Comparison of ENCODE assay signal across 16 cellular contexts in genomic region chr10:51079766-51080165, GRCh38. TPM values are rescaled to one million over a fixed set of nuclear protein-coding genes. Genes with fewer than 3 reads are reported as not detected.
"Had no signal": no experiment of that assay in that cellular context is flagged by ENCODE, and none has a peak within 500 bp of the region (broad histone marks: within the 10 kb centered on the region; RNA-seq: fewer than 3 reads in every experiment).

No MANE protein-coding gene starts in this region.

- H3K4me3 Mint-ChIP-seq: immature natural killer cell; naive B cell; stimulated activated memory B cell treated with anti-CD40 and anti-IgM and Interleukin-4, amounts not matched to agents 10 μg/mL and 1 μg/mL and 100 μg/mL, for 72 hours; T-cell had no signal

- H3K4me3 ChIP-seq: upper lobe of left lung had no signal

- H3K36me3 Mint-ChIP-seq: immature natural killer cell; naive B cell; stimulated activated memory B cell treated with anti-CD40 and anti-IgM and Interleukin-4, amounts not matched to agents 10 μg/mL and 1 μg/mL and 100 μg/mL, for 72 hours; T-cell had no signal

- H3K9me3 Mint-ChIP-seq: naive B cell; stimulated activated memory B cell treated with anti-CD40 and anti-IgM and Interleukin-4, amounts not matched to agents 10 μg/mL and 1 μg/mL and 100 μg/mL, for 72 hours; T-cell had no signal

- H3K9ac ChIP-seq: parathyroid adenoma, SK-N-SH had no signal

- H3K27ac ChIP-seq: parathyroid adenoma, upper lobe of left lung had no signal

- H3K9me3 ChIP-seq: SK-N-SH, upper lobe of left lung had no signal

- H3K36me3 ChIP-seq: upper lobe of left lung had no signal

- H3K27ac Mint-ChIP-seq: immature natural killer cell; naive B cell; stimulated activated memory B cell treated with anti-CD40 and anti-IgM and Interleukin-4, amounts not matched to agents 10 μg/mL and 1 μg/mL and 100 μg/mL, for 72 hours; T-cell had no signal

- ATAC-seq: activated CD4-positive, CD25-positive, alpha-beta regulatory T cell treated with anti-CD3 and anti-CD28 coated beads, Interleukin-2, amount 50 U/mL, for 24 hours; stimulated activated memory B cell treated with anti-CD40 and anti-IgM and Interleukin-4, amounts not matched to agents 10 μg/mL and 1 μg/mL and 100 μg/mL, for 72 hours; T-cell had no signal

- DNase-seq: activated naive CD4-positive, alpha-beta T cell treated with Interleukin-2 at 50 U/mL for 16 hours; dermis blood vessel endothelial cell; erythroblast; immature natural killer cell; midbrain; naive B cell; SK-N-SH; stimulated activated CD4-positive, alpha-beta T cell treated with anti-CD3 and anti-CD28 coated beads, Interleukin-2, amount 100 ng/mL, for 48 hours; substantia nigra; T-cell; T-helper 9 cell; upper lobe of left lung had no signal

- H3K27me3 ChIP-seq: upper lobe of left lung had no signal

RNA-seq across cellular contexts. Expression of gene PRKG1, which starts 5.5 kb away (rescaled TPM):
- total RNA-seq: activated CD8-positive, alpha-beta memory T cell treated with anti-CD3 and anti-CD28 coated beads for 36 hours had no signal
